In the genomic region with DNA sequence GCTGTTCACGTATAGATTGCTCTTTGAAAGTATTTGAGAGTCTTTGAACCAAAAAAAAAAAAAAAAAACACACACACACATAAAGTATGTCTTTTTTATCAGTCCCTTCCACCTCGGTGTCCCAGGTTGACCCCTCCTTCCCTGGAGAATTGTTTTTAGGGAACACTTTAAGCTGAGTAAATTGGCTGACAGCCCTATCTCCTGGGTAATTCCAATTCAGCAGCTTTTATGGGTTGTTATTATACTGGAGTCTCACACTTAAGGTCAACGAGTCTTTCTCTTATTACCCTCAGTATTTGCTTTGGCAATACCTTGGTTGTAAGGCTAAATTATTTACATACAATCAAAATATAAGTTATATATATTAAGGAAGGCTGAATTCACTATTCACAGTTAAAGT, we compare ENCODE assay signal across 17 cellular contexts.
DNase-seq lines count a peak whose midpoint lies in the region; ATAC-seq and TF ChIP-seq lines count a peak whose summit lies in the region.
"Had no signal": no experiment of that assay in that cellular context is flagged by ENCODE, and none has a peak within 500 bp of the region (broad histone marks: within the 10 kb centered on the region; RNA-seq: fewer than 3 reads in every experiment).

No MANE protein-coding gene starts in this region.

- ATAC-seq in left colon: peak; percentile 100
- ATAC-seq in GM21447 (IDR thresholded peaks at IDR 0.05; ENCODE audit: unreplicated experiment): no peak

- POLR2A ChIA-PET in SK-N-SH (lab: Yijun Ruan, JAX): no interaction called here

- no peaks in the 10 kb centered on the region for H3K27me3 ChIP-seq in GM23248 (replicated peaks; ENCODE audit: insufficient read depth)
- H3K27me3 ChIP-seq in SK-N-SH (ENCODE audit: insufficient read depth): no peaks in the 10 kb centered on the region
- H3K27me3 ChIP-seq: SJCRH30 had no signal

- H3K4me3 ChIP-seq in GM23248 (no peak overlapping the region), SK-N-SH (ENCODE audit: low read depth in 2 of 2, low read length in 1 of 2) (no peak overlapping the region)
- H3K4me3 ChIP-seq: SJCRH30 had no signal

- in situ Hi-C loops in GM23248 (cut with MboI): no loop called here

- H3K9me2 ChIP-seq in GM23248 (ENCODE audit: insufficient read depth) (no peaks in the 10 kb centered on the region), SK-N-SH (no peaks in the 10 kb centered on the region)

- no peak for TF ChIP-seq RAD21 in SK-N-SH (IDR thresholded peaks at IDR 0.05; ENCODE audit: low read length)

- H3K4me1 ChIP-seq in GM23248 (ENCODE audit: insufficient read depth) (no peaks in the 10 kb centered on the region), SK-N-SH (ENCODE audit: control insufficient read depth in 1 of 2, insufficient read depth in 2 of 2, low read depth in 1 of 2, low read length in 1 of 2) (no peaks in the 10 kb centered on the region)
- H3K4me1 ChIP-seq: SJCRH30 had no signal

- H3K4me2 ChIP-seq in GM23248 (ENCODE audit: unreplicated experiment): no peak overlapping the region
- H3K4me2 ChIP-seq in SK-N-SH: no peak overlapping the region

- TF ChIP-seq EP300 in SK-N-SH (IDR thresholded peaks at IDR 0.05; ENCODE audit: borderline replicate concordance in 1 of 2, low read depth in 1 of 2, low read length in 1 of 2): no peak

- H3K27ac ChIP-seq in GM23248 (no peak overlapping the region), SK-N-SH (ENCODE audit: low read depth in 2 of 2, low read length in 1 of 2) (no peak overlapping the region)
- H3K27ac ChIP-seq: C4-2B, SJCRH30 had no signal

- H3K9ac ChIP-seq in GM23248: no peak overlapping the region
- no peak overlapping the region for H3K9ac ChIP-seq in SK-N-SH

- peak; percentile 58 for DNase-seq in DMS153 treated with DMSO at 0.1 percent for 48 hours (lab: John Stamatoyannopoulos, UW; ENCODE audit: unreplicated experiment)
- peak; percentile 25 for DNase-seq in NCI-H1436 (lab: John Stamatoyannopoulos, UW)
- DNase-seq in NCI-H748 (lab: John Stamatoyannopoulos, UW; ENCODE audit: unreplicated experiment): peak; percentile 42
- no peak for DNase-seq in left colon
- DNase-seq in GM23248: no peak
- no peak for DNase-seq in SK-N-SH
- DNase-seq: DMS79 treated with DMSO at 0.1 percent for 48 hours, H9, IMR-90, MV-4-11, NCI-H146, NCI-H446, NCI-H526, SJCRH30, T-helper 1 cell had no signal

- H4K20me1 ChIP-seq in GM23248 (ENCODE audit: insufficient read depth): no peaks in the 10 kb centered on the region
- no peaks in the 10 kb centered on the region for H4K20me1 ChIP-seq in SK-N-SH (ENCODE audit: insufficient read depth)

- WGBS in GM23248 (ENCODE audit: low coverage in 1 of 2, low lambda C conversion rate in 2 of 2, missing lambda C conversion rate in 2 of 2), 2 experiments: 12 to 14% methylated on average over 3 of the region's 3 CpGs
- WGBS in SK-N-SH (ENCODE audit: low lambda C conversion rate): 17% methylated on average over 3 of the region's 3 CpGs

- H3K36me3 ChIP-seq in GM23248 (ENCODE audit: low read depth): no peaks in the 10 kb centered on the region
- H3K36me3 ChIP-seq in SK-N-SH (replicated peaks in 1 of 2; ENCODE audit: control insufficient read depth in 1 of 2, insufficient read depth in 2 of 2, low read length in 1 of 2): no peaks in the 10 kb centered on the region
- H3K36me3 ChIP-seq: SJCRH30 had no signal

- CTCF ChIA-PET in SK-N-SH (lab: Yijun Ruan, JAX): no interaction called here

- intact Hi-C loops in left colon (cut with DNase I, micrococcal nuclease): no loop called here

- H2AFZ ChIP-seq in GM23248: no peak overlapping the region
- no peak overlapping the region for H2AFZ ChIP-seq in SK-N-SH (ENCODE audit: low read depth)

- H3F3A ChIP-seq in GM23248 (ENCODE audit: insufficient read depth): no peaks in the 10 kb centered on the region
- H3F3A ChIP-seq in SK-N-SH (replicated peaks; ENCODE audit: insufficient read depth): no peaks in the 10 kb centered on the region

- no peaks in the 10 kb centered on the region for H3K79me2 ChIP-seq in GM23248 (ENCODE audit: insufficient read depth)
- no peaks in the 10 kb centered on the region for H3K79me2 ChIP-seq in SK-N-SH (ENCODE audit: insufficient read depth)

- H3K9me3 ChIP-seq in GM23248 (ENCODE audit: low read depth): no peaks in the 10 kb centered on the region
- no peaks in the 10 kb centered on the region for H3K9me3 ChIP-seq in SK-N-SH

- TF ChIP-seq CTCF in SK-N-SH (IDR thresholded peaks at IDR 0.05): no peak

TF ChIP-seq in SK-N-SH, 30 proteins besides CTCF, POLR2A, EP300 and RAD21:
- no peak for TF ChIP-seq RXRA (IDR thresholded peaks at IDR 0.05; ENCODE audit: borderline replicate concordance, low read depth)
- TF ChIP-seq EZH2phosphoT487 (IDR thresholded peaks at IDR 0.05; ENCODE audit: borderline replicate concordance, low read depth): no peak
- TF ChIP-seq SIN3A (IDR thresholded peaks at IDR 0.05; ENCODE audit: borderline replicate concordance, low read depth, low read length): no peak
- no peak for TF ChIP-seq GABPA (IDR thresholded peaks at IDR 0.05; ENCODE audit: low read depth)
- TF ChIP-seq YY1 (IDR thresholded peaks at IDR 0.05; ENCODE audit: low read depth): no peak
- no peak for TF ChIP-seq FOSL2 (IDR thresholded peaks at IDR 0.05; ENCODE audit: borderline replicate concordance, low read depth)
- TF ChIP-seq, protein P1, sequence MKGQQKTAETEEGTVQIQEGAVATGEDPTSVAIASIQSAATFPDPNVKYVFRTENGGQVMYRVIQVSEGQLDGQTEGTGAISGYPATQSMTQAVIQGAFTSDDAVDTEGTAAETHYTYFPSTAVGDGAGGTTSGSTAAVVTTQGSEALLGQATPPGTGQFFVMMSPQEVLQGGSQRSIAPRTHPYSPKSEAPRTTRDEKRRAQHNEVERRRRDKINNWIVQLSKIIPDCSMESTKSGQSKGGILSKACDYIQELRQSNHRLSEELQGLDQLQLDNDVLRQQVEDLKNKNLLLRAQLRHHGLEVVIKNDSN (IDR thresholded peaks at IDR 0.05; ENCODE audit: borderline replicate concordance, low read depth): no peak
- TF ChIP-seq TEAD4 (IDR thresholded peaks at IDR 0.05; ENCODE audit: borderline replicate concordance, insufficient read depth): no peak

Comparison
In these comparisons a context has a peak if more than half of its experiments do, and no peak if none do; other contexts are left out.
1. DNase-seq: peak in DMS153 treated with DMSO at 0.1 percent for 48 hours (single experiment), NCI-H1436 (single experiment) and NCI-H748 (single experiment); none in left colon (0 of 2), GM23248 (single experiment) and SK-N-SH (single experiment).